Comparison of ENCODE assay signal across 9 cellular contexts in the genomic region with DNA sequence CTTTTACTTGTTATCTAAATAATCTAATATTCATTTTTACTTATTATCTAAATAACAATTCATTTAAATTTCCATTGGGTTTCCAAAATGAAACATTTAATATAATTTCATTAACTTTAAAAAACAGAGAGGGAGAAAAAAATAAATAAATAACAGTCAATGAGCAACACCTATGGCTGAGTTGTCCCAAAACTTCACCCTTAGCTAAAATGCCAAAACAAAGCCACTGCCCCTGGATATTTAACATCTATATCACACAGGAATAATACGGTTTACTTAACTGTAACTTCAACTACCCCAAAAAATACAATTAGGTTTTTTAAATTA. TPM values are rescaled to one million over a fixed set of nuclear protein-coding genes. Genes with fewer than 3 reads are reported as not detected.
A peak's percentile ranks its signal among the peaks of the same experiment; 100 is the strongest.
DNase-seq lines count a peak whose midpoint lies in the region; ATAC-seq and TF ChIP-seq lines count a peak whose summit lies in the region.
"Had no signal": no experiment of that assay in that cellular context is flagged by ENCODE, and none has a peak within 500 bp of the region (broad histone marks: within the 10 kb centered on the region; RNA-seq: fewer than 3 reads in every experiment).

No MANE protein-coding gene starts in this region.

- H3K27me3 ChIP-seq in liver (ENCODE audit: control insufficient read depth in 4 of 4, insufficient read depth in 4 of 4, low read length in 3 of 4), result no peaks in the 10 kb centered on the region
- H3K27me3 ChIP-seq in thoracic aorta (replicated peaks; ENCODE audit: insufficient read depth), result no peaks in the 10 kb centered on the region

- peak overlapping the region; percentile 90 for H3K4me3 Mint-ChIP-seq in activated CD8-positive, alpha-beta memory T cell treated with anti-CD3 and anti-CD28 coated beads, Interleukin-2, amount 10 ng/mL, durations not matched to agents 7 days and 5 days

- DNase-seq in activated CD8-positive, alpha-beta memory T cell treated with anti-CD3 and anti-CD28 coated beads, Interleukin-2, amount 10 ng/mL, durations not matched to agents 7 days and 5 days, result no peak
- DNase-seq in activated CD8-positive, alpha-beta memory T cell treated with anti-CD3 and anti-CD28 coated beads, Interleukin-2, amount 50 U/mL, for 4 hours, result no peak
- DNase-seq in activated naive CD4-positive, alpha-beta T cell treated with anti-CD3 and anti-CD28 coated beads, Interleukin-2, amount 50 U/mL, for 72 hours (ENCODE audit: low spot score in 2 of 2), result no peak
- no peak for DNase-seq in thoracic aorta (ENCODE audit: low spot score)
- DNase-seq in posterior cingulate gyrus, result no peak
- DNase-seq: cortex of kidney had no signal

- 74% methylated on average over 1 of the region's 1 CpG for WGBS in liver

- intact Hi-C loops in posterior cingulate gyrus (cut with DNase I), result loop anchor here (5.0 kb wide), 1 partner anchor 44 kb away; a partner anchor contains a TSS

- peaks cover 32% of the 10 kb centered on the region for H3K36me3 Mint-ChIP-seq in activated CD8-positive, alpha-beta memory T cell treated with anti-CD3 and anti-CD28 coated beads, Interleukin-2, amount 10 ng/mL, durations not matched to agents 7 days and 5 days
- H3K36me3 Mint-ChIP-seq in activated naive CD4-positive, alpha-beta T cell treated with anti-CD3 and anti-CD28 coated beads, Interleukin-2, amount 50 U/mL, for 72 hours, result peaks cover 13 to 22% of the 10 kb centered on the region in 2 donors

- peaks cover 49% of the 10 kb centered on the region for H3K4me1 Mint-ChIP-seq in activated CD8-positive, alpha-beta memory T cell treated with anti-CD3 and anti-CD28 coated beads, Interleukin-2, amount 10 ng/mL, durations not matched to agents 7 days and 5 days

- no peak for TF ChIP-seq RAD21 in liver (IDR thresholded peaks at IDR 0.05)

- H3K27ac ChIP-seq in liver (ENCODE audit: low read depth in 1 of 2, low read length in 2 of 2) (peak overlapping the region; percentile 57 to 75), thoracic aorta (peak overlapping the region in 1 of 2 donors; percentile 51)

- TF ChIP-seq CTCF in liver (IDR thresholded peaks at IDR 0.05; ENCODE audit: low read depth, low read length, missing input control) (no peak), thoracic aorta (IDR thresholded peaks at IDR 0.05) (no peak)

- H3K9ac ChIP-seq in liver (ENCODE audit: low read depth in 1 of 2, low read length in 2 of 2), result peak overlapping the region; percentile 63 to 91

- no peaks in the 10 kb centered on the region for H3K9me3 Mint-ChIP-seq in activated CD8-positive, alpha-beta memory T cell treated with anti-CD3 and anti-CD28 coated beads, Interleukin-2, amount 10 ng/mL, durations not matched to agents 7 days and 5 days (ENCODE audit: low read depth)
- H3K9me3 Mint-ChIP-seq in activated naive CD4-positive, alpha-beta T cell treated with anti-CD3 and anti-CD28 coated beads, Interleukin-2, amount 50 U/mL, for 72 hours, result no peaks in the 10 kb centered on the region

- H3K9me3 ChIP-seq in liver (ENCODE audit: control insufficient read depth in 4 of 4, low read length in 3 of 4) (no peaks in the 10 kb centered on the region), thoracic aorta (no peaks in the 10 kb centered on the region)

- H3K4me3 ChIP-seq in liver (ENCODE audit: low read depth in 1 of 3, low read length in 3 of 3) (no peak overlapping the region), thoracic aorta (peak overlapping the region; percentile 17)

- peaks cover 5 to 30% (median 22%) of the 10 kb centered on the region in 4 donors for H3K4me1 ChIP-seq in liver (ENCODE audit: control insufficient read depth in 4 of 4, insufficient read depth in 4 of 4, low read length in 3 of 4)
- peaks cover 18 to 34% of the 10 kb centered on the region in 2 donors for H3K4me1 ChIP-seq in thoracic aorta (ENCODE audit: control insufficient read depth in 1 of 2, low read depth in 2 of 2)

- CTCF ChIA-PET in activated CD8-positive, alpha-beta memory T cell treated with anti-CD3 and anti-CD28 coated beads, Interleukin-2, amount 10 ng/mL, durations not matched to agents 7 days and 5 days (lab: Charles Lee), result interaction anchor here (0.9 to 5.4 kb wide), 9 partner anchors 7 to 241 kb away, joined by 3 to 29 read pairs (median 6); a partner anchor contains a TSS

- no peaks in the 10 kb centered on the region for H3K36me3 ChIP-seq in liver (ENCODE audit: control insufficient read depth in 4 of 4, insufficient read depth in 3 of 4, low read depth in 1 of 4, low read length in 3 of 4)
- no peaks in the 10 kb centered on the region for H3K36me3 ChIP-seq in thoracic aorta

- H3K27me3 Mint-ChIP-seq in activated CD8-positive, alpha-beta memory T cell treated with anti-CD3 and anti-CD28 coated beads, Interleukin-2, amount 10 ng/mL, durations not matched to agents 7 days and 5 days, result no peaks in the 10 kb centered on the region

- H3K27ac Mint-ChIP-seq in activated CD8-positive, alpha-beta memory T cell treated with anti-CD3 and anti-CD28 coated beads, Interleukin-2, amount 10 ng/mL, durations not matched to agents 7 days and 5 days, result peak overlapping the region; percentile 97
- peak overlapping the region; percentile 83 to 95 for H3K27ac Mint-ChIP-seq in activated naive CD4-positive, alpha-beta T cell treated with anti-CD3 and anti-CD28 coated beads, Interleukin-2, amount 50 U/mL, for 72 hours

- ATAC-seq in activated CD8-positive, alpha-beta memory T cell treated with anti-CD3 and anti-CD28 coated beads, Interleukin-2, amount 10 ng/mL, durations not matched to agents 7 days and 5 days, result no peak
- ATAC-seq in activated naive CD4-positive, alpha-beta T cell treated with anti-CD3 and anti-CD28 coated beads, Interleukin-2, amount 50 U/mL, for 72 hours, result no peak
- ATAC-seq in thoracic aorta (ENCODE audit: insufficient number of reproducible peaks, low FRiP score, low read depth), result no peak
- no peak for ATAC-seq in HG03097 (IDR thresholded peaks at IDR 0.05; ENCODE audit: low FRiP score, unreplicated experiment)
- no peak for ATAC-seq in GM21529 (IDR thresholded peaks at IDR 0.05; ENCODE audit: unreplicated experiment)

TF ChIP-seq in liver, 16 proteins besides CTCF, POLR2A, EP300 and RAD21 (continues in another document):
- TF ChIP-seq NR2F2 (IDR thresholded peaks at IDR 0.05) (no peak), YY1 (IDR thresholded peaks at IDR 0.05) (no peak), EGR1 (IDR thresholded peaks at IDR 0.05; ENCODE audit: low read depth in 2 of 2) (no peak), TAF1 (conservative IDR thresholded peaks at IDR 0.05) (no peak), RXRA (IDR thresholded peaks at IDR 0.05) (no peak), JUND (IDR thresholded peaks at IDR 0.05) (no peak), HNF4A (conservative IDR thresholded peaks at IDR 0.05) (no peak)
- TF ChIP-seq, protein P1, sequence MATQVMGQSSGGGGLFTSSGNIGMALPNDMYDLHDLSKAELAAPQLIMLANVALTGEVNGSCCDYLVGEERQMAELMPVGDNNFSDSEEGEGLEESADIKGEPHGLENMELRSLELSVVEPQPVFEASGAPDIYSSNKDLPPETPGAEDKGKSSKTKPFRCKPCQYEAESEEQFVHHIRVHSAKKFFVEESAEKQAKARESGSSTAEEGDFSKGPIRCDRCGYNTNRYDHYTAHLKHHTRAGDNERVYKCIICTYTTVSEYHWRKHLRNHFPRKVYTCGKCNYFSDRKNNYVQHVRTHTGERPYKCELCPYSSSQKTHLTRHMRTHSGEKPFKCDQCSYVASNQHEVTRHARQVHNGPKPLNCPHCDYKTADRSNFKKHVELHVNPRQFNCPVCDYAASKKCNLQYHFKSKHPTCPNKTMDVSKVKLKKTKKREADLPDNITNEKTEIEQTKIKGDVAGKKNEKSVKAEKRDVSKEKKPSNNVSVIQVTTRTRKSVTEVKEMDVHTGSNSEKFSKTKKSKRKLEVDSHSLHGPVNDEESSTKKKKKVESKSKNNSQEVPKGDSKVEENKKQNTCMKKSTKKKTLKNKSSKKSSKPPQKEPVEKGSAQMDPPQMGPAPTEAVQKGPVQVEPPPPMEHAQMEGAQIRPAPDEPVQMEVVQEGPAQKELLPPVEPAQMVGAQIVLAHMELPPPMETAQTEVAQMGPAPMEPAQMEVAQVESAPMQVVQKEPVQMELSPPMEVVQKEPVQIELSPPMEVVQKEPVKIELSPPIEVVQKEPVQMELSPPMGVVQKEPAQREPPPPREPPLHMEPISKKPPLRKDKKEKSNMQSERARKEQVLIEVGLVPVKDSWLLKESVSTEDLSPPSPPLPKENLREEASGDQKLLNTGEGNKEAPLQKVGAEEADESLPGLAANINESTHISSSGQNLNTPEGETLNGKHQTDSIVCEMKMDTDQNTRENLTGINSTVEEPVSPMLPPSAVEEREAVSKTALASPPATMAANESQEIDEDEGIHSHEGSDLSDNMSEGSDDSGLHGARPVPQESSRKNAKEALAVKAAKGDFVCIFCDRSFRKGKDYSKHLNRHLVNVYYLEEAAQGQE (IDR thresholded peaks at IDR 0.05), result no peak
- TF ChIP-seq, protein P2, sequence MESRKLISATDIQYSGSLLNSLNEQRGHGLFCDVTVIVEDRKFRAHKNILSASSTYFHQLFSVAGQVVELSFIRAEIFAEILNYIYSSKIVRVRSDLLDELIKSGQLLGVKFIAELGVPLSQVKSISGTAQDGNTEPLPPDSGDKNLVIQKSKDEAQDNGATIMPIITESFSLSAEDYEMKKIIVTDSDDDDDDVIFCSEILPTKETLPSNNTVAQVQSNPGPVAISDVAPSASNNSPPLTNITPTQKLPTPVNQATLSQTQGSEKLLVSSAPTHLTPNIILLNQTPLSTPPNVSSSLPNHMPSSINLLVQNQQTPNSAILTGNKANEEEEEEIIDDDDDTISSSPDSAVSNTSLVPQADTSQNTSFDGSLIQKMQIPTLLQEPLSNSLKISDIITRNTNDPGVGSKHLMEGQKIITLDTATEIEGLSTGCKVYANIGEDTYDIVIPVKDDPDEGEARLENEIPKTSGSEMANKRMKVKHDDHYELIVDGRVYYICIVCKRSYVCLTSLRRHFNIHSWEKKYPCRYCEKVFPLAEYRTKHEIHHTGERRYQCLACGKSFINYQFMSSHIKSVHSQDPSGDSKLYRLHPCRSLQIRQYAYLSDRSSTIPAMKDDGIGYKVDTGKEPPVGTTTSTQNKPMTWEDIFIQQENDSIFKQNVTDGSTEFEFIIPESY (IDR thresholded peaks at IDR 0.05), result no peak

RNA-seq across cellular contexts. Expression of a gene that starts 0.6 kb away (rescaled TPM):
- total RNA-seq in activated CD8-positive, alpha-beta memory T cell treated with anti-CD3 and anti-CD28 coated beads, Interleukin-2, amount 10 ng/mL, durations not matched to agents 7 days and 5 days, result 100 to 1,000 TPM; 120 to 143 TPM
- 10 to 100 TPM; 62.0 to 86.2 TPM for total RNA-seq in activated naive CD4-positive, alpha-beta T cell treated with anti-CD3 and anti-CD28 coated beads, Interleukin-2, amount 50 U/mL, for 72 hours
- 10 to 100 TPM; 36.3 to 57.2 TPM for total RNA-seq in liver
- 10 to 100 TPM; 15.3 to 16.6 TPM for polyA plus RNA-seq in liver
- 10 to 100 TPM; 54.7 to 99.9 TPM for total RNA-seq in thoracic aorta

RNA-seq across cellular contexts. Expression of a gene that starts 42.8 kb away (rescaled TPM):
- total RNA-seq in activated CD8-positive, alpha-beta memory T cell treated with anti-CD3 and anti-CD28 coated beads, Interleukin-2, amount 10 ng/mL, durations not matched to agents 7 days and 5 days, result 10 to 100 TPM in 1 of 2 experiments, 1 to 10 TPM in 1; 8.4 to 13.2 TPM
- total RNA-seq in activated naive CD4-positive, alpha-beta T cell treated with anti-CD3 and anti-CD28 coated beads, Interleukin-2, amount 50 U/mL, for 72 hours, result 10 to 100 TPM in 1 of 2 donors, 1 to 10 TPM in 1; 5.5 to 11.4 TPM
- 1 to 10 TPM; 4.9 to 6.8 TPM for total RNA-seq in liver
- polyA plus RNA-seq in liver, result 1 to 10 TPM; 3.9 to 6.0 TPM
- total RNA-seq in thoracic aorta, result 10 to 100 TPM; 11.1 to 16.5 TPM
